8 cellular contexts compared by ENCODE assay signal in the genomic region with DNA sequence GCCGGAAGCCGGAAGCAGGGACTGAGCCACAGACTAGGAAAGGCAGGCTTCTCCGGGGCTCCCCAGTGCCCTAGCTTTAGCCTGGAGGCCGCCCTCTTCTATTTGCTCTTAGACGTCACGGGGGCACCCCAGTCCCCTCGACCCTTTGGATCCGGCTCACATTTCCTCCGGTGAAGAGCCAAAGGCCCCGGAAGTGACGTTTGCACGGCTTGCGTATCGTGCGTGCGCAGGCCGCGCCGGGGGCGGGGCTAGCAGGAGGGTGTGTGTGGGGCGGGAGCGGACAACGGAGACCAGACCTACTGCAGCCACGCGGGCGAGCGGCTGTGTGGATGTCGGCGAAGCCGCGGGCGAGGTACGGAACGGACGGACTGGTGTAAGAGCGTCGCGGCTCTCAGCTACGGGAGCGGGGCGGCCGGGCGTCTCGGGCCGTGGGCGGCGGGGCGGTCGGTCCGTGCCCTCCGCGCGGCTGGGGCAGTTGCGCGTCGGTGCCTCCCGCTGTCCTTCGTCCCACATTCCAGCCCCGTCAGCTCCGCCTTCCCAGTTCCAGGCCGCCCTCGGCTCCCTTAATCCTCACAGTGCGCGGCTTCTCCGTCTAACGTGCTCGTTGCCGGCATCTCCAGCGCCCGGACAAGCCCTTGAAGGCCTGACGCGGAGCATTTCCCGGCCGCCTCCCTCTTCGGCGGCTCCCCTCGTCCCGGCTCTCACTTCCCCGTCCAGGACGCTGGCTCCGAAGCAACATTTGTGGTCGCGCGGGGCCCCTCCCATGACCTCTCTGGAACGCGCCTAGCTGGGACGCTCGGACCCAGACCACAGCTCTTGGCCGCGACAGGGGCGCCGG. TPM values are rescaled to one million over a fixed set of nuclear protein-coding genes. Genes with fewer than 3 reads are reported as not detected.
DNase-seq lines count a peak whose midpoint lies in the region; ATAC-seq lines count a peak whose summit lies in the region.

No MANE protein-coding gene starts in this region.

- DNase-seq in NCI-H526 (lab: John Stamatoyannopoulos, UW) = peak; percentile 93 to 99
- DNase-seq in activated CD4-positive, alpha-beta T cell treated with anti-CD3 and anti-CD28 coated beads, Interleukin-2, amount 10 ng/mL, durations not matched to agents 7 days and 5 days = peak; percentile 100
- DNase-seq in cortex of kidney (lab: John Stamatoyannopoulos, UW) = peak; percentile 66
- peak; percentile 99 for DNase-seq in left lobe of liver (ENCODE audit: low spot score)
- DNase-seq in stimulated activated CD4-positive, alpha-beta T cell treated with anti-CD3 and anti-CD28 coated beads, Interleukin-2, amount 100 ng/mL, for 24 hours = peak; percentile 97 to 98

- peaks cover 4 to 29% (median 18%) of the 10 kb centered on the region in 11 experiments; a peak in 17 of 22 replicates for H3K36me3 ChIP-seq in BLaER1 treated with 17β-estradiol and CSF1 and Interleukin-3, amounts not matched to agents 10 nM and 100 nM

- peak overlapping the region; percentile 82 to 98 (median 95) for H3K27ac ChIP-seq in BLaER1 treated with 17β-estradiol and CSF1 and Interleukin-3, amounts not matched to agents 10 nM and 100 nM

- H3K27me3 ChIP-seq in BLaER1 treated with 17β-estradiol and CSF1 and Interleukin-3, amounts not matched to agents 10 nM and 100 nM = no peaks in the 10 kb centered on the region

- H3K4me1 ChIP-seq in BLaER1 treated with 17β-estradiol and CSF1 and Interleukin-3, amounts not matched to agents 10 nM and 100 nM = peaks cover 17 to 37% (median 23%) of the 10 kb centered on the region in 10 experiments

- H3K27ac Mint-ChIP-seq in activated CD4-positive, alpha-beta T cell treated with anti-CD3 and anti-CD28 coated beads, Interleukin-2, amount 10 ng/mL, durations not matched to agents 7 days and 5 days = peak overlapping the region; percentile 99

- peak overlapping the region; percentile 74 to 96 (median 92) for H3K9ac ChIP-seq in BLaER1 treated with 17β-estradiol and CSF1 and Interleukin-3, amounts not matched to agents 10 nM and 100 nM

- no peaks in the 10 kb centered on the region for H3K9me3 Mint-ChIP-seq in activated CD4-positive, alpha-beta T cell treated with anti-CD3 and anti-CD28 coated beads, Interleukin-2, amount 10 ng/mL, durations not matched to agents 7 days and 5 days

- POLR2A ChIA-PET in activated CD4-positive, alpha-beta T cell treated with anti-CD3 and anti-CD28 coated beads, Interleukin-2, amount 10 ng/mL, durations not matched to agents 7 days and 5 days (lab: Charles Lee) = no interaction called here

- H3K27me3 Mint-ChIP-seq in activated CD4-positive, alpha-beta T cell treated with anti-CD3 and anti-CD28 coated beads, Interleukin-2, amount 10 ng/mL, durations not matched to agents 7 days and 5 days = no peaks in the 10 kb centered on the region

- ATAC-seq in GM19328 (IDR thresholded peaks at IDR 0.05; ENCODE audit: unreplicated experiment) (peak; percentile 90), HG03469 (IDR thresholded peaks at IDR 0.05; ENCODE audit: unreplicated experiment) (peak; percentile 93), left lobe of liver (peak; percentile 95)

- CTCF ChIA-PET in activated CD4-positive, alpha-beta T cell treated with anti-CD3 and anti-CD28 coated beads, Interleukin-2, amount 10 ng/mL, durations not matched to agents 7 days and 5 days (lab: Charles Lee) = interaction anchor here (0.6 to 1.5 kb wide), 3 partner anchors 22 to 27 kb away, joined by 3 to 4 read pairs (median 3); no protein-coding TSS in a partner anchor

- peaks cover 35% of the 10 kb centered on the region for H3K4me1 Mint-ChIP-seq in activated CD4-positive, alpha-beta T cell treated with anti-CD3 and anti-CD28 coated beads, Interleukin-2, amount 10 ng/mL, durations not matched to agents 7 days and 5 days

- peaks cover 0 to 20% (median 7%) of the 10 kb centered on the region in 11 experiments; a peak in 9 of 22 replicates for H3K9me3 ChIP-seq in BLaER1 treated with 17β-estradiol and CSF1 and Interleukin-3, amounts not matched to agents 10 nM and 100 nM (replicated peaks in 1 of 11)

- H4K20me1 ChIP-seq in BLaER1 treated with 17β-estradiol and CSF1 and Interleukin-3, amounts not matched to agents 10 nM and 100 nM = peaks cover 3 to 48% (median 16%) of the 10 kb centered on the region in 11 experiments; a peak in 15 of 22 replicates

- peak overlapping the region; percentile 80 to 94 (median 90) for H3K4me2 ChIP-seq in BLaER1 treated with 17β-estradiol and CSF1 and Interleukin-3, amounts not matched to agents 10 nM and 100 nM

- peak overlapping the region; percentile 74 to 93 (median 87) for H3K4me3 ChIP-seq in BLaER1 treated with 17β-estradiol and CSF1 and Interleukin-3, amounts not matched to agents 10 nM and 100 nM

- peak overlapping the region; percentile 97 for H3K4me3 Mint-ChIP-seq in activated CD4-positive, alpha-beta T cell treated with anti-CD3 and anti-CD28 coated beads, Interleukin-2, amount 10 ng/mL, durations not matched to agents 7 days and 5 days

- H3K36me3 Mint-ChIP-seq in activated CD4-positive, alpha-beta T cell treated with anti-CD3 and anti-CD28 coated beads, Interleukin-2, amount 10 ng/mL, durations not matched to agents 7 days and 5 days (ENCODE audit: low read depth) = peaks cover 12% of the 10 kb centered on the region

RNA-seq across cellular contexts. Expression of a gene that starts 25.8 kb away (rescaled TPM):
- total RNA-seq in activated CD4-positive, alpha-beta T cell treated with anti-CD3 and anti-CD28 coated beads, Interleukin-2, amount 10 ng/mL, durations not matched to agents 7 days and 5 days = 10 to 100 TPM; 40.0 to 41.3 TPM
- total RNA-seq in left lobe of liver = 3.1 TPM

Comparison
In these comparisons a context has a peak if more than half of its experiments do, and no peak if none do; other contexts are left out.
1. Peak in every context shown above with its lines: DNase-seq, ATAC-seq, H3K4me3 ChIP-seq and H3K27ac ChIP-seq.